In the genomic region with DNA sequence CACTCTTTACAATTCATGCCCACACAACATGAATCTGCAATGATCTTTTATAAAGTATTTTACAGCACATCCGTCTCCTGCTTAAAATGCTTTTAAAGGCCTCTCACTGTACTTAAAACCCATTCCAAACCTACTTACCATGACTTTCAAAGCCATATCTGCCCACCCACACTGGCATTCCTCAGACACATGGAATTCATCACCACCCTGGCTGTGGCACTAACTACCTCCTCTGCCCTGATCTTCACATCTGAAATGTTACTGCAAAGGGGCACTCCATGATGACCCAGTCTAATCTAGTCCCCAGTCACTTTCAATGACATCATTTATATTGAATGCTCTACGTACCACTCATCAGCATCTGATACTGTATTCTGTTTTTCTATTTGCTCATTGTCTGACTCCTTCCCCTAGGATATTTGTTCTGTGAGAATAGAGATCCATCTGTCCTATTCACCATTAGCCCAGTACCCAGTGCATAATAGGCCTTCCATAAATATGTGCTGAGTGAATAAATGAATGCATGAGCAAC, we compare ENCODE assay signal across 18 cellular contexts.
"Had no signal": no experiment of that assay in that cellular context is flagged by ENCODE, and none has a peak within 500 bp of the region (broad histone marks: within the 10 kb centered on the region; RNA-seq: fewer than 3 reads in every experiment).

No MANE protein-coding gene starts in this region.

- H3K27me3 ChIP-seq: brain microvascular endothelial cell, testis had no signal

- H3K9me3 Mint-ChIP-seq: activated CD4-positive, alpha-beta T cell treated with anti-CD3 and anti-CD28 coated beads, Interleukin-2, amount 10 ng/mL, durations not matched to agents 7 days and 5 days; endodermal cell; memory B cell; natural killer cell treated with Interleukin-12 subunit alpha and Interleukin-12 subunit beta and Interleukin-15 and Interleukin-18, amount 100 ng/mL, for 72 hours had no signal

- H3K36me3 ChIP-seq: brain microvascular endothelial cell, left ventricle myocardium inferior, prostate gland had no signal

- DNase-seq: activated CD4-positive, alpha-beta T cell treated with anti-CD3 and anti-CD28 coated beads, Interleukin-2, amount 10 ng/mL, durations not matched to agents 7 days and 5 days; activated CD4-positive, CD25-positive, alpha-beta regulatory T cell; activated naive CD4-positive, alpha-beta T cell treated with anti-CD3 and anti-CD28 coated beads, Interleukin-2, amount 50 U/mL, for 16 hours; activated T-cell treated with anti-CD3 and anti-CD28 coated beads for 4 hours; brain microvascular endothelial cell; dermis blood vessel endothelial cell; endodermal cell; erythroblast; left ventricle myocardium inferior; nucleus accumbens; stimulated activated CD4-positive, alpha-beta T cell treated with anti-CD3 and anti-CD28 coated beads, Interleukin-12 subunit alpha, Interleukin-12 subunit beta, amount 100 ng/mL, for 4 hours; stimulated activated naive CD8-positive, alpha-beta T cell treated with anti-CD3 and anti-CD28 coated beads, Interleukin-15, Interleukin-2, amounts not matched to agents 100 U/mL and 50 U/mL, for 24 hours; T-helper 17 cell; testis had no signal

- H3K27ac Mint-ChIP-seq: activated CD4-positive, alpha-beta T cell treated with anti-CD3 and anti-CD28 coated beads, Interleukin-2, amount 10 ng/mL, durations not matched to agents 7 days and 5 days; endodermal cell; memory B cell; natural killer cell treated with Interleukin-12 subunit alpha and Interleukin-12 subunit beta and Interleukin-15 and Interleukin-18, amount 100 ng/mL, for 72 hours; T-helper 17 cell had no signal

- H3K4me3 ChIP-seq: left ventricle myocardium inferior, prostate gland, testis had no signal

- H3K4me1 ChIP-seq: left ventricle myocardium inferior, prostate gland, testis had no signal

- H3K9me3 ChIP-seq: left ventricle myocardium inferior, prostate gland, testis had no signal

- H3K27ac ChIP-seq: brain microvascular endothelial cell, left ventricle myocardium inferior, prostate gland, testis had no signal

- FAIRE-seq: islet of Langerhans had no signal

- H3K36me3 Mint-ChIP-seq: memory B cell; natural killer cell treated with Interleukin-12 subunit alpha and Interleukin-12 subunit beta and Interleukin-15 and Interleukin-18, amount 100 ng/mL, for 72 hours had no signal

- H3K4me3 Mint-ChIP-seq: activated CD4-positive, alpha-beta T cell treated with anti-CD3 and anti-CD28 coated beads, Interleukin-2, amount 10 ng/mL, durations not matched to agents 7 days and 5 days; endodermal cell; memory B cell; natural killer cell treated with Interleukin-12 subunit alpha and Interleukin-12 subunit beta and Interleukin-15 and Interleukin-18, amount 100 ng/mL, for 72 hours; T-helper 17 cell had no signal

- H3K4me1 Mint-ChIP-seq: activated CD4-positive, alpha-beta T cell treated with anti-CD3 and anti-CD28 coated beads, Interleukin-2, amount 10 ng/mL, durations not matched to agents 7 days and 5 days; endodermal cell; memory B cell; T-helper 17 cell had no signal
